ENCODE assay signal across 2 cellular contexts in the genomic region with DNA sequence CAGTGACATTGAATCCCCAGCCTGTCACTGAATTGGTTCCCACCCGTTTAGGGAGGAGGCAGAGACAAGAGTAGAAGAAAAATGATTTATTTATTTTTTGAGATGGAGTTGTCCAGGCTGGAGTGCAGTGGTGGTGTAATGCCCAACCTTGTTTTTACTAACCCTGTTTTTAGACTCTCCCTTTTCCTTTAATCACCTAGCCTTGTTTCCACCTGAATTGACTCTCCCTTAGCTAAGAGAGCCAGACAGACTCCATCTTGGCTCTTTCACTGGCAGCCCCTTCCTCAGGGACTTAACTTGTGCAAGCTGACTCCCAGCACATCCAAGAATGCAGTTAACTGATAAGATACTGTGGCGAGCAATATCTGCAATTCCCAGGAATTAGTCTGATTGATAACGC.
A peak's percentile ranks its signal among the peaks of the same experiment; 100 is the strongest.
TF ChIP-seq lines count a peak whose summit lies in the region.
"Not testable (repeated sequence)": the region's sequence is repeated elsewhere in the genome, so short reads cannot be mapped to it uniquely, and the experiment has no call there.

No MANE protein-coding gene starts in this region.

TF ChIP-seq in HEK293, 187 proteins besides CTCF, POLR2A, EP300 and RAD21:
- TF ChIP-seq, protein P1, sequence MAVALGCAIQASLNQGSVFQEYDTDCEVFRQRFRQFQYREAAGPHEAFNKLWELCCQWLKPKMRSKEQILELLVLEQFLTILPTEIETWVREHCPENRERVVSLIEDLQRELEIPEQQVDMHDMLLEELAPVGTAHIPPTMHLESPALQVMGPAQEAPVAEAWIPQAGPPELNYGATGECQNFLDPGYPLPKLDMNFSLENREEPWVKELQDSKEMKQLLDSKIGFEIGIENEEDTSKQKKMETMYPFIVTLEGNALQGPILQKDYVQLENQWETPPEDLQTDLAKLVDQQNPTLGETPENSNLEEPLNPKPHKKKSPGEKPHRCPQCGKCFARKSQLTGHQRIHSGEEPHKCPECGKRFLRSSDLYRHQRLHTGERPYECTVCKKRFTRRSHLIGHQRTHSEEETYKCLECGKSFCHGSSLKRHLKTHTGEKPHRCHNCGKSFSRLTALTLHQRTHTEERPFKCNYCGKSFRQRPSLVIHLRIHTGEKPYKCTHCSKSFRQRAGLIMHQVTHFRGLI (tag by site-specific recombination; IDR thresholded peaks at IDR 0.05): peak; percentile 51; the same call in 1 of the 2 replicates

TF ChIP-seq in K562, 482 proteins besides CTCF, POLR2A, EP300 and RAD21 (continues in another document):
- TF ChIP-seq DDX20 (tag; IDR thresholded peaks at IDR 0.05; ENCODE audit: low read depth) (peak; percentile 83), KLF6 (CRISPR knock-in tag; IDR thresholded peaks at IDR 0.05; ENCODE audit: borderline replicate concordance) (peak; percentile 90; the same call in 1 of the 2 replicates), NR2C2 (tag; IDR thresholded peaks at IDR 0.05) (0 out of 2 replicates have a peak, but pooled peaks have one; percentile 12), TEAD1 (CRISPR knock-in tag; IDR thresholded peaks at IDR 0.05) (peak in 1 of 2 experiments; percentile 83; a peak in 2 of 4 replicates), ZNF212 (CRISPR knock-in tag; IDR thresholded peaks at IDR 0.05) (0 out of 2 replicates have a peak, but pooled peaks have one; percentile 47), ZBTB17 (CRISPR knock-in tag; IDR thresholded peaks at IDR 0.05) (peak; percentile 46; the same call in 1 of the 2 replicates), GTF2A2 (tag; IDR thresholded peaks at IDR 0.05) (peak; percentile 88), E2F3 (CRISPR knock-in tag; IDR thresholded peaks at IDR 0.05) (0 out of 2 replicates have a peak, but pooled peaks have one; percentile 60), TEAD2 (tag; IDR thresholded peaks at IDR 0.05) (peak; percentile 63; the same call in 1 of the 2 replicates), HSF4 (CRISPR knock-in tag; IDR thresholded peaks at IDR 0.05; ENCODE audit: borderline replicate concordance) (peak; percentile 92; the same call in 1 of the 2 replicates), SMAD4 (CRISPR knock-in tag; conservative IDR thresholded peaks at IDR 0.05) (peak; percentile 92), MTF1 (CRISPR knock-in tag; IDR thresholded peaks at IDR 0.05; ENCODE audit: borderline replicate concordance) (0 out of 2 replicates have a peak, but pooled peaks have one; percentile 68), MEIS2 (IDR thresholded peaks at IDR 0.05; ENCODE audit: partially characterized antibody) (peak; percentile 24), NR4A1 (CRISPR knock-in tag; IDR thresholded peaks at IDR 0.05) (peak; percentile 59; the same call in 1 of the 2 replicates), NR4A1 (tag; IDR thresholded peaks at IDR 0.05) (peak; percentile 97), ILK (tag; IDR thresholded peaks at IDR 0.05; ENCODE audit: borderline replicate concordance, low read depth) (peak; percentile 44; the same call in 1 of the 2 replicates), MAFG (tag; conservative IDR thresholded peaks at IDR 0.05) (peak; percentile 8; the same call in 1 of the 2 replicates), HDAC8 (tag; IDR thresholded peaks at IDR 0.05) (peak; percentile 77; the same call in 1 of the 2 replicates), ZNF311 (CRISPR knock-in tag; IDR thresholded peaks at IDR 0.05) (peak; percentile 93), POLR2H (tag; IDR thresholded peaks at IDR 0.05; ENCODE audit: low read depth) (0 out of 2 replicates have a peak, but pooled peaks have one; percentile 26), KLF13 (tag; IDR thresholded peaks at IDR 0.05; ENCODE audit: borderline replicate concordance, low read depth) (peak; percentile 73; the same call in 1 of the 2 replicates)
- TF ChIP-seq NR2C2 (CRISPR knock-in tag; IDR thresholded peaks at IDR 0.05): not testable (repeated sequence)
- TF ChIP-seq, protein P2, sequence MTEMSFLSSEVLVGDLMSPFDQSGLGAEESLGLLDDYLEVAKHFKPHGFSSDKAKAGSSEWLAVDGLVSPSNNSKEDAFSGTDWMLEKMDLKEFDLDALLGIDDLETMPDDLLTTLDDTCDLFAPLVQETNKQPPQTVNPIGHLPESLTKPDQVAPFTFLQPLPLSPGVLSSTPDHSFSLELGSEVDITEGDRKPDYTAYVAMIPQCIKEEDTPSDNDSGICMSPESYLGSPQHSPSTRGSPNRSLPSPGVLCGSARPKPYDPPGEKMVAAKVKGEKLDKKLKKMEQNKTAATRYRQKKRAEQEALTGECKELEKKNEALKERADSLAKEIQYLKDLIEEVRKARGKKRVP (CRISPR knock-in tag; IDR thresholded peaks at IDR 0.05): peak; percentile 48; the same call in 1 of the 2 replicates
- TF ChIP-seq, protein P3, sequence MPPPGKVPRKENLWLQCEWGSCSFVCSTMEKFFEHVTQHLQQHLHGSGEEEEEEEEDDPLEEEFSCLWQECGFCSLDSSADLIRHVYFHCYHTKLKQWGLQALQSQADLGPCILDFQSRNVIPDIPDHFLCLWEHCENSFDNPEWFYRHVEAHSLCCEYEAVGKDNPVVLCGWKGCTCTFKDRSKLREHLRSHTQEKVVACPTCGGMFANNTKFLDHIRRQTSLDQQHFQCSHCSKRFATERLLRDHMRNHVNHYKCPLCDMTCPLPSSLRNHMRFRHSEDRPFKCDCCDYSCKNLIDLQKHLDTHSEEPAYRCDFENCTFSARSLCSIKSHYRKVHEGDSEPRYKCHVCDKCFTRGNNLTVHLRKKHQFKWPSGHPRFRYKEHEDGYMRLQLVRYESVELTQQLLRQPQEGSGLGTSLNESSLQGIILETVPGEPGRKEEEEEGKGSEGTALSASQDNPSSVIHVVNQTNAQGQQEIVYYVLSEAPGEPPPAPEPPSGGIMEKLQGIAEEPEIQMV (tag; conservative IDR thresholded peaks at IDR 0.05; ENCODE audit: low read depth): peak; percentile 80
- TF ChIP-seq, protein P4, sequence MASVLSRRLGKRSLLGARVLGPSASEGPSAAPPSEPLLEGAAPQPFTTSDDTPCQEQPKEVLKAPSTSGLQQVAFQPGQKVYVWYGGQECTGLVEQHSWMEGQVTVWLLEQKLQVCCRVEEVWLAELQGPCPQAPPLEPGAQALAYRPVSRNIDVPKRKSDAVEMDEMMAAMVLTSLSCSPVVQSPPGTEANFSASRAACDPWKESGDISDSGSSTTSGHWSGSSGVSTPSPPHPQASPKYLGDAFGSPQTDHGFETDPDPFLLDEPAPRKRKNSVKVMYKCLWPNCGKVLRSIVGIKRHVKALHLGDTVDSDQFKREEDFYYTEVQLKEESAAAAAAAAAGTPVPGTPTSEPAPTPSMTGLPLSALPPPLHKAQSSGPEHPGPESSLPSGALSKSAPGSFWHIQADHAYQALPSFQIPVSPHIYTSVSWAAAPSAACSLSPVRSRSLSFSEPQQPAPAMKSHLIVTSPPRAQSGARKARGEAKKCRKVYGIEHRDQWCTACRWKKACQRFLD (CRISPR knock-in tag; IDR thresholded peaks at IDR 0.05): 0 out of 2 replicates have a peak, but pooled peaks have one; percentile 37
- TF ChIP-seq, protein P5, sequence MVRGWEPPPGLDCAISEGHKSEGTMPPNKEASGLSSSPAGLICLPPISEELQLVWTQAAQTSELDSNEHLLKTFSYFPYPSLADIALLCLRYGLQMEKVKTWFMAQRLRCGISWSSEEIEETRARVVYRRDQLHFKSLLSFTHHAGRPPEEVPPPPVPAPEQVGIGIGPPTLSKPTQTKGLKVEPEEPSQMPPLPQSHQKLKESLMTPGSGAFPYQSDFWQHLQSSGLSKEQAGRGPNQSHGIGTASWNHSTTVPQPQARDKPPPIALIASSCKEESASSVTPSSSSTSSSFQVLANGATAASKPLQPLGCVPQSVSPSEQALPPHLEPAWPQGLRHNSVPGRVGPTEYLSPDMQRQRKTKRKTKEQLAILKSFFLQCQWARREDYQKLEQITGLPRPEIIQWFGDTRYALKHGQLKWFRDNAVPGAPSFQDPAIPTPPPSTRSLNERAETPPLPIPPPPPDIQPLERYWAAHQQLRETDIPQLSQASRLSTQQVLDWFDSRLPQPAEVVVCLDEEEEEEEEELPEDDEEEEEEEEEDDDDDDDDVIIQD (CRISPR knock-in tag; IDR thresholded peaks at IDR 0.05): peak; percentile 70; the same call in 1 of the 2 replicates
- TF ChIP-seq, protein P6, sequence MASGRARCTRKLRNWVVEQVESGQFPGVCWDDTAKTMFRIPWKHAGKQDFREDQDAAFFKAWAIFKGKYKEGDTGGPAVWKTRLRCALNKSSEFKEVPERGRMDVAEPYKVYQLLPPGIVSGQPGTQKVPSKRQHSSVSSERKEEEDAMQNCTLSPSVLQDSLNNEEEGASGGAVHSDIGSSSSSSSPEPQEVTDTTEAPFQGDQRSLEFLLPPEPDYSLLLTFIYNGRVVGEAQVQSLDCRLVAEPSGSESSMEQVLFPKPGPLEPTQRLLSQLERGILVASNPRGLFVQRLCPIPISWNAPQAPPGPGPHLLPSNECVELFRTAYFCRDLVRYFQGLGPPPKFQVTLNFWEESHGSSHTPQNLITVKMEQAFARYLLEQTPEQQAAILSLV (tag; IDR thresholded peaks at IDR 0.05): peak; percentile 83
- TF ChIP-seq, protein P7, sequence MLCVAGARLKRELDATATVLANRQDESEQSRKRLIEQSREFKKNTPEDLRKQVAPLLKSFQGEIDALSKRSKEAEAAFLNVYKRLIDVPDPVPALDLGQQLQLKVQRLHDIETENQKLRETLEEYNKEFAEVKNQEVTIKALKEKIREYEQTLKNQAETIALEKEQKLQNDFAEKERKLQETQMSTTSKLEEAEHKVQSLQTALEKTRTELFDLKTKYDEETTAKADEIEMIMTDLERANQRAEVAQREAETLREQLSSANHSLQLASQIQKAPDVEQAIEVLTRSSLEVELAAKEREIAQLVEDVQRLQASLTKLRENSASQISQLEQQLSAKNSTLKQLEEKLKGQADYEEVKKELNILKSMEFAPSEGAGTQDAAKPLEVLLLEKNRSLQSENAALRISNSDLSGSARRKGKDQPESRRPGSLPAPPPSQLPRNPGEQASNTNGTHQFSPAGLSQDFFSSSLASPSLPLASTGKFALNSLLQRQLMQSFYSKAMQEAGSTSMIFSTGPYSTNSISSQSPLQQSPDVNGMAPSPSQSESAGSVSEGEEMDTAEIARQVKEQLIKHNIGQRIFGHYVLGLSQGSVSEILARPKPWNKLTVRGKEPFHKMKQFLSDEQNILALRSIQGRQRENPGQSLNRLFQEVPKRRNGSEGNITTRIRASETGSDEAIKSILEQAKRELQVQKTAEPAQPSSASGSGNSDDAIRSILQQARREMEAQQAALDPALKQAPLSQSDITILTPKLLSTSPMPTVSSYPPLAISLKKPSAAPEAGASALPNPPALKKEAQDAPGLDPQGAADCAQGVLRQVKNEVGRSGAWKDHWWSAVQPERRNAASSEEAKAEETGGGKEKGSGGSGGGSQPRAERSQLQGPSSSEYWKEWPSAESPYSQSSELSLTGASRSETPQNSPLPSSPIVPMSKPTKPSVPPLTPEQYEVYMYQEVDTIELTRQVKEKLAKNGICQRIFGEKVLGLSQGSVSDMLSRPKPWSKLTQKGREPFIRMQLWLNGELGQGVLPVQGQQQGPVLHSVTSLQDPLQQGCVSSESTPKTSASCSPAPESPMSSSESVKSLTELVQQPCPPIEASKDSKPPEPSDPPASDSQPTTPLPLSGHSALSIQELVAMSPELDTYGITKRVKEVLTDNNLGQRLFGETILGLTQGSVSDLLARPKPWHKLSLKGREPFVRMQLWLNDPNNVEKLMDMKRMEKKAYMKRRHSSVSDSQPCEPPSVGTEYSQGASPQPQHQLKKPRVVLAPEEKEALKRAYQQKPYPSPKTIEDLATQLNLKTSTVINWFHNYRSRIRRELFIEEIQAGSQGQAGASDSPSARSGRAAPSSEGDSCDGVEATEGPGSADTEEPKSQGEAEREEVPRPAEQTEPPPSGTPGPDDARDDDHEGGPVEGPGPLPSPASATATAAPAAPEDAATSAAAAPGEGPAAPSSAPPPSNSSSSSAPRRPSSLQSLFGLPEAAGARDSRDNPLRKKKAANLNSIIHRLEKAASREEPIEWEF (CRISPR knock-in tag; IDR thresholded peaks at IDR 0.05): 0 out of 2 replicates have a peak, but pooled peaks have one; percentile 42
- TF ChIP-seq, protein P8, sequence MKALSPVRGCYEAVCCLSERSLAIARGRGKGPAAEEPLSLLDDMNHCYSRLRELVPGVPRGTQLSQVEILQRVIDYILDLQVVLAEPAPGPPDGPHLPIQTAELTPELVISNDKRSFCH (CRISPR knock-in tag; IDR thresholded peaks at IDR 0.05): not testable (repeated sequence)
- TF ChIP-seq, protein P8 (tag; IDR thresholded peaks at IDR 0.05): peak; percentile 94
- TF ChIP-seq, protein P9, sequence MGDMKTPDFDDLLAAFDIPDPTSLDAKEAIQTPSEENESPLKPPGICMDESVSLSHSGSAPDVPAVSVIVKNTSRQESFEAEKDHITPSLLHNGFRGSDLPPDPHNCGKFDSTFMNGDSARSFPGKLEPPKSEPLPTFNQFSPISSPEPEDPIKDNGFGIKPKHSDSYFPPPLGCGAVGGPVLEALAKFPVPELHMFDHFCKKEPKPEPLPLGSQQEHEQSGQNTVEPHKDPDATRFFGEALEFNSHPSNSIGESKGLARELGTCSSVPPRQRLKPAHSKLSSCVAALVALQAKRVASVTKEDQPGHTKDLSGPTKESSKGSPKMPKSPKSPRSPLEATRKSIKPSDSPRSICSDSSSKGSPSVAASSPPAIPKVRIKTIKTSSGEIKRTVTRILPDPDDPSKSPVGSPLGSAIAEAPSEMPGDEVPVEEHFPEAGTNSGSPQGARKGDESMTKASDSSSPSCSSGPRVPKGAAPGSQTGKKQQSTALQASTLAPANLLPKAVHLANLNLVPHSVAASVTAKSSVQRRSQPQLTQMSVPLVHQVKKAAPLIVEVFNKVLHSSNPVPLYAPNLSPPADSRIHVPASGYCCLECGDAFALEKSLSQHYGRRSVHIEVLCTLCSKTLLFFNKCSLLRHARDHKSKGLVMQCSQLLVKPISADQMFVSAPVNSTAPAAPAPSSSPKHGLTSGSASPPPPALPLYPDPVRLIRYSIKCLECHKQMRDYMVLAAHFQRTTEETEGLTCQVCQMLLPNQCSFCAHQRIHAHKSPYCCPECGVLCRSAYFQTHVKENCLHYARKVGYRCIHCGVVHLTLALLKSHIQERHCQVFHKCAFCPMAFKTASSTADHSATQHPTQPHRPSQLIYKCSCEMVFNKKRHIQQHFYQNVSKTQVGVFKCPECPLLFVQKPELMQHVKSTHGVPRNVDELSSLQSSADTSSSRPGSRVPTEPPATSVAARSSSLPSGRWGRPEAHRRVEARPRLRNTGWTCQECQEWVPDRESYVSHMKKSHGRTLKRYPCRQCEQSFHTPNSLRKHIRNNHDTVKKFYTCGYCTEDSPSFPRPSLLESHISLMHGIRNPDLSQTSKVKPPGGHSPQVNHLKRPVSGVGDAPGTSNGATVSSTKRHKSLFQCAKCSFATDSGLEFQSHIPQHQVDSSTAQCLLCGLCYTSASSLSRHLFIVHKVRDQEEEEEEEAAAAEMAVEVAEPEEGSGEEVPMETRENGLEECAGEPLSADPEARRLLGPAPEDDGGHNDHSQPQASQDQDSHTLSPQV (IDR thresholded peaks at IDR 0.05): peak; percentile 99
